Comparison of ENCODE assay signal across 16 cellular contexts in the genomic region with DNA sequence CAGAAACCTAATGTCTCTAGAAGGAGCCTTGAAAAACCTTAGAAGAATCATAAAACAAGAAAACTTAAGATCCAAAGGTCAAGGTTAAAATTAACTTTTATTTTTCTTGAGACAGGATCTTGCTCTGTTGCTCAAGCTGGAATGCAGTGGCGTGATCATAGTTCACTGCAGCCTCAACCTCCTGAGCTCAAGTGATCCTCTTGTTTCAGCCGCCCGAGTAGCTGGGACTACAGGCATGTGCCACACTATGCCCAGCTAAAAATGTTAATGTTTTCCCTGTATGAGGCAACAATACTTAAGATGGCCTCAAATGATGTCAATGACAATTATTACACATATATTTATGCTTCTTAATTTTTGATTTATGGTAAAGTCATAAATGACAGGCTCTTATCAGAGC.
DNase-seq lines count a peak whose midpoint lies in the region; ATAC-seq, FAIRE-seq and TF ChIP-seq lines count a peak whose summit lies in the region.
"Had no signal": no experiment of that assay in that cellular context is flagged by ENCODE, and none has a peak within 500 bp of the region (broad histone marks: within the 10 kb centered on the region; RNA-seq: fewer than 3 reads in every experiment).

No MANE protein-coding gene starts in this region.

- POLR2A ChIA-PET in HepG2 (lab: Yijun Ruan, JAX): no interaction called here

- no TSS peak for BruUV-seq in HepG2 (replicated peaks; lab: Mats Ljungman, UMichigan)

- no peak for ATAC-seq in HepG2
- ATAC-seq in right lobe of liver: no peak
- ATAC-seq in GM21528 (IDR thresholded peaks at IDR 0.05; ENCODE audit: low FRiP score, unreplicated experiment): no peak
- no peak for ATAC-seq in GM18502 (IDR thresholded peaks at IDR 0.05; ENCODE audit: poor library complexity, unreplicated experiment)
- ATAC-seq in GM18520 (IDR thresholded peaks at IDR 0.05; ENCODE audit: unreplicated experiment): no peak

- no peak for TF ChIP-seq RAD21 in HepG2 (CRISPR knock-in tag; IDR thresholded peaks at IDR 0.05)

- CTCF ChIA-PET in HepG2 (lab: Yijun Ruan, JAX; ENCODE audit: low intra/inter-chr PET ratio, low total read pairs): no interaction called here

- H3K9ac ChIP-seq in HepG2 (ENCODE audit: insufficient read depth, low read depth, low read length): no peak overlapping the region
- H3K9ac ChIP-seq: BLaER1 had no signal

- no peak for TF ChIP-seq POLR2A in HepG2 (IDR thresholded peaks at IDR 0.05; ENCODE audit: insufficient read depth in 1 of 2, low read depth in 2 of 2, low read length in 2 of 2)
- no peak for TF ChIP-seq POLR2A in right lobe of liver (IDR thresholded peaks at IDR 0.05)

- 95% methylated on average over 3 of the region's 3 CpGs for WGBS in HepG2 (ENCODE audit: low lambda C conversion rate)
- WGBS in right lobe of liver (ENCODE audit: insufficient coverage, low coverage, low lambda C conversion rate, missing lambda C conversion rate): 91% methylated on average over 3 of the region's 3 CpGs

- intact Hi-C loops in HepG2 (cut with micrococcal nuclease; ENCODE audit: unreplicated experiment) (no loop called here), right lobe of liver (cut with DNase I) (no loop called here)

- no peaks in the 10 kb centered on the region for H4K20me1 ChIP-seq in HepG2 (ENCODE audit: insufficient read depth, low read length)
- H4K20me1 ChIP-seq: BLaER1 had no signal

- H3K27me3 ChIP-seq in HepG2 (ENCODE audit: control insufficient read depth in 1 of 2, insufficient read depth in 2 of 2, low read length in 2 of 2) (no peaks in the 10 kb centered on the region), right lobe of liver (no peaks in the 10 kb centered on the region)
- H3K27me3 ChIP-seq: BLaER1 had no signal

- in situ Hi-C loops in HepG2 (cut with HindIII; ENCODE audit: extremely low pct_ligation_motif_present, low pct_unique_long_range_greater_than_20kb): no loop called here

- TF ChIP-seq EP300 in HepG2 (IDR thresholded peaks at IDR 0.05; ENCODE audit: low read depth in 2 of 2, low read length in 2 of 2) (no peak), HepG2 (CRISPR knock-in tag; IDR thresholded peaks at IDR 0.05; ENCODE audit: borderline replicate concordance) (no peak)

- no peak overlapping the region for H3K4me3 ChIP-seq in HepG2 (replicated peaks in 1 of 3; ENCODE audit: insufficient read depth in 1 of 3, low read depth in 2 of 3, low read length in 3 of 3)
- no peak overlapping the region for H3K4me3 ChIP-seq in right lobe of liver
- H3K4me3 ChIP-seq: BLaER1 had no signal

- FAIRE-seq in HepG2 (lab: Jason Lieb, UNC): no peak
- FAIRE-seq: GM18507 had no signal

- TF ChIP-seq CTCF in HepG2 (CRISPR knock-in tag; IDR thresholded peaks at IDR 0.05): no peak
- TF ChIP-seq CTCF in right lobe of liver (IDR thresholded peaks at IDR 0.05): no peak

- H3K4me1 ChIP-seq in HepG2 (ENCODE audit: insufficient read depth, low read length) (peaks cover 31% of the 10 kb centered on the region), right lobe of liver (peaks cover 0 to 5% (median 0%) of the 10 kb centered on the region in 4 donors)
- H3K4me1 ChIP-seq: BLaER1 had no signal

- H3K36me3 ChIP-seq in HepG2 (replicated peaks in 1 of 2; ENCODE audit: control insufficient read depth in 1 of 2, insufficient read depth in 2 of 2, low read length in 2 of 2) (no peaks in the 10 kb centered on the region), right lobe of liver (peaks cover 0 to 12% (median 0%) of the 10 kb centered on the region in 4 donors)
- H3K36me3 ChIP-seq: BLaER1 had no signal

- DNase-seq in HepG2 (ENCODE audit: low spot score) (no peak), right lobe of liver (no peak), kidney tubule cell (ENCODE audit: low spot score) (peak; percentile 4), mucosa of gallbladder (ENCODE audit: low spot score) (peak; percentile 30), DMS153 treated with DMSO at 0.1 percent for 48 hours (lab: John Stamatoyannopoulos, UW; ENCODE audit: unreplicated experiment) (no peak)
- DNase-seq: 8988T; AML-193; Caco-2; CD8-positive, alpha-beta memory T cell; HCEC 1CT; HFFc6 had no signal

- H3K27ac ChIP-seq in HepG2 (ENCODE audit: extremely low read length, insufficient read depth, low read length) (no peak overlapping the region), right lobe of liver (no peak overlapping the region)
- H3K27ac ChIP-seq: BLaER1 had no signal

- H3K9me3 ChIP-seq in HepG2 (ENCODE audit: low read length) (no peaks in the 10 kb centered on the region; the same call in 1 of the 2 replicates), right lobe of liver (no peaks in the 10 kb centered on the region)
- H3K9me3 ChIP-seq: BLaER1 had no signal

- H2AFZ ChIP-seq in HepG2 (ENCODE audit: low read length): no peak overlapping the region

- H3K4me2 ChIP-seq in HepG2 (ENCODE audit: low read depth, low read length): no peak overlapping the region
- H3K4me2 ChIP-seq: BLaER1 had no signal

- no peaks in the 10 kb centered on the region for H3K79me2 ChIP-seq in HepG2 (ENCODE audit: insufficient read depth, low read length)

TF ChIP-seq in HepG2, 621 proteins besides CTCF, POLR2A, EP300 and RAD21:
- no peak for TF ChIP-seq HOXA3 (CRISPR knock-in tag; IDR thresholded peaks at IDR 0.05)
- no peak for TF ChIP-seq ZNF749 (CRISPR knock-in tag; IDR thresholded peaks at IDR 0.05; ENCODE audit: borderline replicate concordance)
- no peak for TF ChIP-seq NCOA5 (CRISPR knock-in tag; IDR thresholded peaks at IDR 0.05)
- no peak for TF ChIP-seq TAF1 (CRISPR knock-in tag; IDR thresholded peaks at IDR 0.05)
- TF ChIP-seq HOXA7 (CRISPR knock-in tag; IDR thresholded peaks at IDR 0.05): no peak
- no peak for TF ChIP-seq PPARG (CRISPR knock-in tag; conservative IDR thresholded peaks at IDR 0.05)
- TF ChIP-seq RBAK (CRISPR knock-in tag; IDR thresholded peaks at IDR 0.05): no peak
- TF ChIP-seq NFKBIZ (CRISPR knock-in tag; IDR thresholded peaks at IDR 0.05): no peak
- TF ChIP-seq ISX (CRISPR knock-in tag; conservative IDR thresholded peaks at IDR 0.05): no peak
- no peak for TF ChIP-seq EZH2 (conservative IDR thresholded peaks at IDR 0.05; ENCODE audit: low read depth, low read length)
- TF ChIP-seq CEBPB (IDR thresholded peaks at IDR 0.05; ENCODE audit: borderline replicate concordance, low read depth, low read length): 0 out of 2 replicates have a peak, but pooled peaks have one; percentile 24
- TF ChIP-seq, protein P1, sequence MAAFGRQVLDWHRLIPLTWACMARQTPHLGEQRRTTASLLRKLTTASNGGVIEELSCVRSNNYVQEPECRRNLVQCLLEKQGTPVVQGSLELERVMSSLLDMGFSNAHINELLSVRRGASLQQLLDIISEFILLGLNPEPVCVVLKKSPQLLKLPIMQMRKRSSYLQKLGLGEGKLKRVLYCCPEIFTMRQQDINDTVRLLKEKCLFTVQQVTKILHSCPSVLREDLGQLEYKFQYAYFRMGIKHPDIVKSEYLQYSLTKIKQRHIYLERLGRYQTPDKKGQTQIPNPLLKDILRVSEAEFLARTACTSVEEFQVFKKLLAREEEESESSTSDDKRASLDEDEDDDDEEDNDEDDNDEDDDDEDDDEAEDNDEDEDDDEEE (CRISPR knock-in tag; IDR thresholded peaks at IDR 0.05): no peak
- TF ChIP-seq FOXP1 (IDR thresholded peaks at IDR 0.05): no peak
- no peak for TF ChIP-seq FOXP1 (CRISPR knock-in tag; IDR thresholded peaks at IDR 0.05)
- no peak for TF ChIP-seq KDM6A (CRISPR knock-in tag; IDR thresholded peaks at IDR 0.05; ENCODE audit: low read depth)
- no peak for TF ChIP-seq CENPT (CRISPR knock-in tag; IDR thresholded peaks at IDR 0.05; ENCODE audit: low read depth)
- no peak for TF ChIP-seq MIER2 (CRISPR knock-in tag; IDR thresholded peaks at IDR 0.05)
- TF ChIP-seq, protein P2, sequence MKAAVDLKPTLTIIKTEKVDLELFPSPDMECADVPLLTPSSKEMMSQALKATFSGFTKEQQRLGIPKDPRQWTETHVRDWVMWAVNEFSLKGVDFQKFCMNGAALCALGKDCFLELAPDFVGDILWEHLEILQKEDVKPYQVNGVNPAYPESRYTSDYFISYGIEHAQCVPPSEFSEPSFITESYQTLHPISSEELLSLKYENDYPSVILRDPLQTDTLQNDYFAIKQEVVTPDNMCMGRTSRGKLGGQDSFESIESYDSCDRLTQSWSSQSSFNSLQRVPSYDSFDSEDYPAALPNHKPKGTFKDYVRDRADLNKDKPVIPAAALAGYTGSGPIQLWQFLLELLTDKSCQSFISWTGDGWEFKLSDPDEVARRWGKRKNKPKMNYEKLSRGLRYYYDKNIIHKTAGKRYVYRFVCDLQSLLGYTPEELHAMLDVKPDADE (CRISPR knock-in tag; IDR thresholded peaks at IDR 0.05): no peak
- no peak for TF ChIP-seq ZNF33B (CRISPR knock-in tag; IDR thresholded peaks at IDR 0.05)
- no peak for TF ChIP-seq PHF21A (CRISPR knock-in tag; IDR thresholded peaks at IDR 0.05)
- TF ChIP-seq, protein P3, sequence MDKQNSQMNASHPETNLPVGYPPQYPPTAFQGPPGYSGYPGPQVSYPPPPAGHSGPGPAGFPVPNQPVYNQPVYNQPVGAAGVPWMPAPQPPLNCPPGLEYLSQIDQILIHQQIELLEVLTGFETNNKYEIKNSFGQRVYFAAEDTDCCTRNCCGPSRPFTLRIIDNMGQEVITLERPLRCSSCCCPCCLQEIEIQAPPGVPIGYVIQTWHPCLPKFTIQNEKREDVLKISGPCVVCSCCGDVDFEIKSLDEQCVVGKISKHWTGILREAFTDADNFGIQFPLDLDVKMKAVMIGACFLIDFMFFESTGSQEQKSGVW (CRISPR knock-in tag; IDR thresholded peaks at IDR 0.05; ENCODE audit: borderline replicate concordance): no peak
- no peak for TF ChIP-seq ARID2 (CRISPR knock-in tag; IDR thresholded peaks at IDR 0.05; ENCODE audit: borderline replicate concordance)
- TF ChIP-seq ZNF768 (CRISPR knock-in tag; IDR thresholded peaks at IDR 0.05): no peak
- 0 out of 2 replicates have a peak, but pooled peaks have one; percentile 4 for TF ChIP-seq CEBPG (CRISPR knock-in tag; IDR thresholded peaks at IDR 0.05)
- peak; percentile 15; the same call in 1 of the 2 replicates for TF ChIP-seq HNF4A (CRISPR knock-in tag; IDR thresholded peaks at IDR 0.05)
- no peak for TF ChIP-seq SOX5 (CRISPR knock-in tag; IDR thresholded peaks at IDR 0.05; ENCODE audit: borderline replicate concordance)
- TF ChIP-seq REXO4 (CRISPR knock-in tag; IDR thresholded peaks at IDR 0.05; ENCODE audit: borderline replicate concordance): no peak

Comparison
In these comparisons a context has a peak if more than half of its experiments do, and no peak if none do; other contexts are left out.
1. DNase-seq: peak in kidney tubule cell (single experiment) and mucosa of gallbladder (single experiment); none in HepG2 (single experiment), right lobe of liver (0 of 3) and DMS153 treated with DMSO at 0.1 percent for 48 hours (single experiment).